13 cellular contexts compared by ENCODE assay signal in the genomic region with DNA sequence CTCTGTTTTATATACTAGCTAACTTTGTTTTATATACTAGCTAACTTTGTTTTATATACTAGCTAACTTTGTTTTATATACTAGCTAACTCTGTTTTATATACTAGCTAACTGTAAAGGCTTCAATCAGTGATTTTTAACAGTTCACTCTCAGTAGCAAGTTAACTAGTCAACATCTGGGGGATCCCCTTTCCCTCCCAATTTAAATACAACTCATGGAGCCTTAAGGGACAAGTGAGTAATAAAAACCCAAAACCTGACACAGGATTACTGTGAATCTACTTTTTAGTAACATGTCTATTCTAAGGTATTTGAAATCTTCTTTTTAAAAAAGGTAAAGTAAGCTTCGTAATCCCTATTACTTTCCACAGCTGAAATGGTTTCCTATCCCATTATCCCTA. TPM values are rescaled to one million over a fixed set of nuclear protein-coding genes. Genes with fewer than 3 reads are reported as not detected.
DNase-seq lines count a peak whose midpoint lies in the region; FAIRE-seq and TF ChIP-seq lines count a peak whose summit lies in the region.
"Had no signal": no experiment of that assay in that cellular context is flagged by ENCODE, and none has a peak within 500 bp of the region (broad histone marks: within the 10 kb centered on the region; RNA-seq: fewer than 3 reads in every experiment).

No MANE protein-coding gene starts in this region.

- no peak for FAIRE-seq in bronchial epithelial cell (lab: Jason Lieb, UNC)
- FAIRE-seq: GM12891 had no signal

- peak; percentile 20 for DNase-seq in ELR (ENCODE audit: low read depth)
- peak; percentile 9 for DNase-seq in LHCN-M2 (ENCODE audit: low read depth)
- peak; percentile 46 for DNase-seq in bronchial epithelial cell (ENCODE audit: low read depth)
- peak; percentile 11 for DNase-seq in renal cortical epithelial cell (ENCODE audit: low read depth)
- DNase-seq in kidney glomerular epithelial cell (lab: John Stamatoyannopoulos, UW): no peak
- DNase-seq in HK-2 (ENCODE audit: unreplicated experiment): no peak
- DNase-seq in stimulated activated CD4-positive, alpha-beta T cell treated with anti-CD3 and anti-CD28 coated beads, Interleukin-2, amount 100 ng/mL, for 48 hours: no peak
- no peak for DNase-seq in NCI-H2029 treated with DMSO at 0.1 percent for 48 hours (lab: John Stamatoyannopoulos, UW)
- DNase-seq: activated CD8-positive, alpha-beta memory T cell treated with anti-CD3 and anti-CD28 coated beads, Interleukin-2, amount 50 U/mL, for 4 hours; central memory CD4-positive, alpha-beta T cell; NCI-H2107 had no signal

- TF ChIP-seq CTCF in bronchial epithelial cell (IDR thresholded peaks at IDR 0.05; ENCODE audit: insufficient read depth, low read length, severe bottlenecking): no peak

- H3K36me3 ChIP-seq in bronchial epithelial cell (ENCODE audit: control insufficient read depth, insufficient read depth, low read length): peaks cover 2% of the 10 kb centered on the region

- H3K27me3 ChIP-seq in bronchial epithelial cell (ENCODE audit: control insufficient read depth, insufficient read depth, low read length): no peaks in the 10 kb centered on the region

- no peak overlapping the region for H3K4me3 ChIP-seq in bronchial epithelial cell (ENCODE audit: low read depth, low read length)
- H3K4me3 ChIP-seq: HAP-1 had no signal

RNA-seq across cellular contexts. Expression of gene FAM222B, which starts 32.2 kb away (rescaled TPM):
- total RNA-seq in LHCN-M2 (2014; rRNA removed) (16.2 and 18.0 TPM in 2 replicates), bronchial epithelial cell (3.2 and 3.6 TPM in 2 replicates), renal cortical epithelial cell (1.4 and 14.9 TPM in 2 replicates)
- 18.1 TPM for polyA plus RNA-seq in LHCN-M2 (2012)

RNA-seq across cellular contexts. Expression of gene ERAL1, which starts 44.4 kb away (rescaled TPM):
- total RNA-seq in LHCN-M2 (2014; rRNA removed) (41.3 and 49.2 TPM in 2 replicates), bronchial epithelial cell (17.3 and 17.6 TPM in 2 replicates), renal cortical epithelial cell (25.7 and 42.8 TPM in 2 replicates)
- 44.2 TPM for polyA plus RNA-seq in LHCN-M2 (2012)

Comparison
In these comparisons a context has a peak if more than half of its experiments do, and no peak if none do; other contexts are left out.
1. DNase-seq: peak in ELR (single experiment), LHCN-M2 (single experiment), bronchial epithelial cell (single experiment) and renal cortical epithelial cell (single experiment); none in kidney glomerular epithelial cell (single experiment), HK-2 (single experiment), stimulated activated CD4-positive, alpha-beta T cell treated with anti-CD3 and anti-CD28 coated beads, Interleukin-2, amount 100 ng/mL, for 48 hours (0 of 2) and NCI-H2029 treated with DMSO at 0.1 percent for 48 hours (single experiment).